1 cellular context compared by ENCODE assay signal in the genomic region with DNA sequence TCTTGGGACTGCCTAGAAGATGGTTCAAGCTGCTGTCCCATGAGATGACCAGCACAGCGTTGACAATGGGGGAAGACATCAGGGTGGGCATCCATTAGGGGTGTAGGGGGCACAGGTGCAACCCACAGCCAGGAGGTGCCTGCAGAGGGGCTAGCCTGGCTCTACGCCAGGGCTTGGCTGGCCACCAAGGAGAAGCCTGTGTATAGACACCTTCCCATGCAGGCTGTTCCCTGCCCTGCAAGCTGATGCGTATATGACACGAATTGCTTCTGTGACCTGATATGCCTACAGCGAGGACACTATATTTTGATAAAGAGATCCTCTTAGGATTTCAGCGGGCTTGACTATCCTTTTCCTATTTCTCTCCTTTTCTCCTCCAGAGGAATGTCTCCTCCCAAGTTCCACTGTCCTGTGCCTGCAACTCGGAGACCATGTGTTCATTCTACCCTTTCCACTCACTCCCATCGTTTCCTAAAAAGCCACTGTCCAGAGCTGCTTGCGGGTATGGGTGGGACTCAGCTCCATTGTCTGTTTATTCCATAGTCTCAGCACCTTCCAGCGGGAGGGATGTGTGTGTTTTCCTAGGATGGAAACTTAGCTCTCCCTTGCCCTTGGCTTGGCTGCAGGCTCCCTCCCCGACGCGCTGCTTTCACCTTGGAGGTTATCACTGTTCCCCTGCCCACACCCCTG.
A peak's percentile ranks its signal among the peaks of the same experiment; 100 is the strongest.
TF ChIP-seq lines count a peak whose summit lies in the region.

No MANE protein-coding gene starts in this region.

TF ChIP-seq in K562, 482 proteins besides CTCF, POLR2A, EP300 and RAD21:
- TF ChIP-seq MXI1 (IDR thresholded peaks at IDR 0.05; ENCODE audit: low read depth, low read length) (no peak), NFIC (IDR thresholded peaks at IDR 0.05) (0 out of 2 replicates have a peak, but pooled peaks have one; percentile 17)
